In genomic region chr2:73069855-73070650, GRCh38 we compare ENCODE assay signal across 8 cellular contexts. TPM values are rescaled to one million over a fixed set of nuclear protein-coding genes. Genes with fewer than 3 reads are reported as not detected.
DNase-seq lines count a peak whose midpoint lies in the region; ATAC-seq and TF ChIP-seq lines count a peak whose summit lies in the region.

No MANE protein-coding gene starts in this region.

- H3K36me3 ChIP-seq in HUES64 (ENCODE audit: insufficient read depth, low read length): no peaks in the 10 kb centered on the region
- peaks cover under 1% of the 10 kb centered on the region for H3K36me3 ChIP-seq in lower lobe of right lung
- no peaks in the 10 kb centered on the region for H3K36me3 ChIP-seq in urinary bladder (ENCODE audit: insufficient read depth)

- H3K27ac ChIP-seq in C4-2B: peak overlapping the region; percentile 98
- peak overlapping the region; percentile 22; the same call in 1 of the 2 replicates for H3K27ac ChIP-seq in HUES64 (ENCODE audit: low read depth, low read length)
- peak overlapping the region; percentile 95 for H3K27ac ChIP-seq in lower lobe of right lung
- H3K27ac ChIP-seq in urinary bladder (ENCODE audit: low read depth): no peak overlapping the region

- H3K9me3 ChIP-seq in HUES64 (ENCODE audit: insufficient read depth, low read depth, low read length) (no peaks in the 10 kb centered on the region), lower lobe of right lung (no peaks in the 10 kb centered on the region)

- peaks cover 18% of the 10 kb centered on the region; the same call in 1 of the 2 replicates for H3K4me1 ChIP-seq in HUES64 (ENCODE audit: insufficient read depth, low read length)
- peaks cover 29% of the 10 kb centered on the region for H3K4me1 ChIP-seq in lower lobe of right lung
- peaks cover 4% of the 10 kb centered on the region for H3K4me1 ChIP-seq in urinary bladder (ENCODE audit: insufficient read depth)

- no peaks in the 10 kb centered on the region for H3K27me3 ChIP-seq in HUES64 (ENCODE audit: insufficient read depth, low read length)
- no peaks in the 10 kb centered on the region for H3K27me3 ChIP-seq in lower lobe of right lung (ENCODE audit: low read depth)

- no peak for ATAC-seq in lower lobe of right lung
- ATAC-seq in GM19397 (IDR thresholded peaks at IDR 0.05; ENCODE audit: unreplicated experiment): no peak
- no peak for ATAC-seq in HG03175 (IDR thresholded peaks at IDR 0.05; ENCODE audit: unreplicated experiment)
- no peak for ATAC-seq in HG03457 (IDR thresholded peaks at IDR 0.05; ENCODE audit: unreplicated experiment)

- DNase-seq in astrocyte of the hippocampus (ENCODE audit: low read depth, low spot score) (peak; percentile 38), lower lobe of right lung (no peak)

- H3K9ac ChIP-seq in HUES64 (ENCODE audit: low read depth, low read length): peak overlapping the region; percentile 88

- H3K4me3 ChIP-seq in HUES64 (ENCODE audit: low read length) (peak overlapping the region; percentile 85), lower lobe of right lung (peak overlapping the region; percentile 99), urinary bladder (ENCODE audit: low read depth, low read length) (peak overlapping the region; percentile 76)

- no peak for TF ChIP-seq CTCF in C4-2B (conservative IDR thresholded peaks at IDR 0.05)
- TF ChIP-seq CTCF in lower lobe of right lung (IDR thresholded peaks at IDR 0.05): no peak

- 6% methylated on average over 29 of the region's 30 CpGs for WGBS in HUES64
- WGBS in urinary bladder: 14% methylated on average over 30 of the region's 30 CpGs

- intact Hi-C loops in lower lobe of right lung (cut with DNase I): no loop called here

RNA-seq across cellular contexts. Expression of gene SFXN5, which starts 1.5 kb away (rescaled TPM):
- polyA plus RNA-seq in HUES64 (2013, experiment 1 of 2): 17.9 TPM
- 13.3 TPM for polyA plus RNA-seq in HUES64 (2013, experiment 2 of 2)
- total RNA-seq in lower lobe of right lung (15.4 TPM), urinary bladder (11.8 TPM)
- 9.2 TPM for polyA plus RNA-seq in urinary bladder

RNA-seq across cellular contexts. Expression of gene RAB11FIP5, which starts 42.7 kb away (rescaled TPM):
- polyA plus RNA-seq in HUES64 (2013, experiment 1 of 2): 3.7 TPM
- polyA plus RNA-seq in HUES64 (2013, experiment 2 of 2): 6.0 TPM
- 20.6 TPM for total RNA-seq in lower lobe of right lung
- total RNA-seq in urinary bladder: 13.4 TPM
- 22.6 TPM for polyA plus RNA-seq in urinary bladder
